In genomic region chr18:62881509-62882016, GRCh38 we compare ENCODE assay signal across 8 cellular contexts.
DNase-seq lines count a peak whose midpoint lies in the region; ATAC-seq and TF ChIP-seq lines count a peak whose summit lies in the region.

No MANE protein-coding gene starts in this region.

- intact Hi-C loops in testis (cut with DNase I; ENCODE audit: low total_unique reads): no loop called here

- H3K4me1 ChIP-seq in testis (peaks cover 18% of the 10 kb centered on the region), hepatocyte (ENCODE audit: insufficient read depth) (peaks cover 15% of the 10 kb centered on the region)

- peaks cover 5% of the 10 kb centered on the region for H3K79me2 ChIP-seq in hepatocyte

- no peaks in the 10 kb centered on the region for H3K27me3 ChIP-seq in testis
- H3K27me3 ChIP-seq in hepatocyte: no peaks in the 10 kb centered on the region

- H3K4me3 Mint-ChIP-seq in activated T-cell treated with anti-CD3 and anti-CD28 coated beads, Interleukin-2, amount 50 U/mL, for 4 hours: no peak overlapping the region

- H3K4me2 ChIP-seq in hepatocyte: no peak overlapping the region

- H3K9me3 Mint-ChIP-seq in activated T-cell treated with anti-CD3 and anti-CD28 coated beads, Interleukin-2, amount 50 U/mL, for 4 hours: no peaks in the 10 kb centered on the region

- no peaks in the 10 kb centered on the region for H3K27me3 Mint-ChIP-seq in activated T-cell treated with anti-CD3 and anti-CD28 coated beads, Interleukin-2, amount 50 U/mL, for 4 hours (ENCODE audit: low read depth)

- DNase-seq in GM10266 (ENCODE audit: extremely low spot score) (peak; percentile 27), LoVo (ENCODE audit: low spot score) (peak; percentile 87), islet precursor cell (peak; percentile 78), testis (no peak), hepatocyte (ENCODE audit: low spot score) (no peak)
- DNase-seq in activated T-cell treated with anti-CD3 and anti-CD28 coated beads, Interleukin-2, amount 50 U/mL, for 4 hours: no peak

- H3K36me3 ChIP-seq in testis (ENCODE audit: low read depth, missing control alignments) (no peaks in the 10 kb centered on the region), hepatocyte (replicated peaks; ENCODE audit: insufficient read depth, low read depth) (no peaks in the 10 kb centered on the region)

- no peaks in the 10 kb centered on the region for H3K9me3 ChIP-seq in testis
- no peaks in the 10 kb centered on the region for H3K9me3 ChIP-seq in hepatocyte (ENCODE audit: low read depth)

- WGBS in testis, 2 donors: 74 to 82% methylated on average over 4 of the region's 4 CpGs
- 96% methylated on average over 4 of the region's 4 CpGs for WGBS in hepatocyte (ENCODE audit: low lambda C conversion rate, missing lambda C conversion rate)

- no peaks in the 10 kb centered on the region for H3K9me2 ChIP-seq in hepatocyte (replicated peaks; ENCODE audit: insufficient read depth)

- H2AFZ ChIP-seq in hepatocyte: no peak overlapping the region

- H3K36me3 Mint-ChIP-seq in activated T-cell treated with anti-CD3 and anti-CD28 coated beads, Interleukin-2, amount 50 U/mL, for 4 hours (ENCODE audit: insufficient read depth): no peaks in the 10 kb centered on the region

- H3K27ac ChIP-seq in testis (no peak overlapping the region), hepatocyte (no peak overlapping the region)

- H3K4me3 ChIP-seq in testis: no peak overlapping the region
- H3K4me3 ChIP-seq in hepatocyte: no peak overlapping the region

- peak; percentile 54 to 57 for ATAC-seq in activated T-cell treated with anti-CD3 and anti-CD28 coated beads, Interleukin-2, amount 50 U/mL, for 4 hours
- ATAC-seq in HG03108 (IDR thresholded peaks at IDR 0.05; ENCODE audit: unreplicated experiment): no peak
- no peak for ATAC-seq in HG03571 (IDR thresholded peaks at IDR 0.05; ENCODE audit: unreplicated experiment)

- H4K20me1 ChIP-seq in hepatocyte (ENCODE audit: insufficient read depth, poor library complexity, severe bottlenecking): no peaks in the 10 kb centered on the region

- TF ChIP-seq CTCF in GM10266 (IDR thresholded peaks at IDR 0.05; ENCODE audit: control insufficient read depth, insufficient read depth, low read depth, missing control alignments) (no peak), testis (IDR thresholded peaks at IDR 0.05) (no peak), hepatocyte (IDR thresholded peaks at IDR 0.05; ENCODE audit: poor library complexity) (no peak)

- TF ChIP-seq POLR2A in testis (IDR thresholded peaks at IDR 0.05): no peak

- H3K4me1 Mint-ChIP-seq in activated T-cell treated with anti-CD3 and anti-CD28 coated beads, Interleukin-2, amount 50 U/mL, for 4 hours (ENCODE audit: low read depth): peaks cover 21% of the 10 kb centered on the region

Comparison
In these comparisons a context has a peak if more than half of its experiments do, and no peak if none do; other contexts are left out.
1. DNase-seq: peak in GM10266 (single experiment), LoVo (single experiment) and islet precursor cell (single experiment); none in activated T-cell treated with anti-CD3 and anti-CD28 coated beads, Interleukin-2, amount 50 U/mL, for 4 hours (single experiment), testis (single experiment) and hepatocyte (single experiment).
2. ATAC-seq: peak in activated T-cell treated with anti-CD3 and anti-CD28 coated beads, Interleukin-2, amount 50 U/mL, for 4 hours (2 of 2); none in HG03108 (single experiment) and HG03571 (single experiment).